ENCODE assay signal across 27 cellular contexts in the genomic region with DNA sequence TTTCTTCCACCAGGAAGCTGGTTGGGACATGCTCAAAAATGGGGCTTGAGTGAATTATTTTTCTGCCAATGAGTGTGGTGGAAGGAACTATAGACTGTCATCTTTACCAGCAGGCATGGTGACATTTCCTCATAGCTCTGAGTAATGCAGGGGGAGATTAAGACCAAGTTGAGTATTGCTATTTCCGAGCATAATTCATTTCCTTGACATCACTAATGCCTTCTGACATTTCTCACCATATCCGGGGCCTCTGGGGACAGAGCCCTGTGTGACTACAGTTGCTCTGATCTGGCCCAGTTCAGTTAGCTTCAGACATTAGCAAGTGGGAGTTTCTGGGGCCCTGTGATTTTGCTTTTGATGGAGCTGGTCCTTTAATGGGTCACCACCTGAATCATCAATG.
DNase-seq lines count a peak whose midpoint lies in the region; ATAC-seq and TF ChIP-seq lines count a peak whose summit lies in the region.
"Had no signal": no experiment of that assay in that cellular context is flagged by ENCODE, and none has a peak within 500 bp of the region (broad histone marks: within the 10 kb centered on the region; RNA-seq: fewer than 3 reads in every experiment).

No MANE protein-coding gene starts in this region.

- H3K4me3 ChIP-seq in cardiac fibroblast (replicated peaks in 1 of 2; ENCODE audit: low read depth in 2 of 2, low read length in 2 of 2): no peak overlapping the region
- H3K4me3 ChIP-seq: cardiac muscle cell, esophagus squamous epithelium, prostate gland, SJCRH30, uterus had no signal

- ATAC-seq in HG02938 (IDR thresholded peaks at IDR 0.05; ENCODE audit: unreplicated experiment): no peak
- ATAC-seq in GM21576 (IDR thresholded peaks at IDR 0.05; ENCODE audit: unreplicated experiment): no peak
- ATAC-seq: activated CD4-positive, CD25-positive, alpha-beta regulatory T cell treated with anti-CD3 and anti-CD28 coated beads, Interleukin-2, amount 50 U/mL, for 24 hours; left ventricle myocardium superior; stimulated activated naive CD8-positive, alpha-beta T cell treated with anti-CD3 and anti-CD28 coated beads, Interleukin-15, Interleukin-2, amounts not matched to agents 100 U/mL and 50 U/mL, for 24 hours had no signal

- no peak for TF ChIP-seq CTCF in cardiac fibroblast (IDR thresholded peaks at IDR 0.05; ENCODE audit: low read depth, low read length)

- DNase-seq in A172 (ENCODE audit: low spot score) (peak; percentile 26), HCEC 1CT (peak; percentile 30), cardiac fibroblast (ENCODE audit: low read depth in 2 of 2) (peak; percentile 45 to 69), left kidney (ENCODE audit: low read depth, low spot score) (peak; percentile 37), DMS 273 treated with DMSO at 0.1 percent for 48 hours (lab: John Stamatoyannopoulos, UW) (no peak), pons (ENCODE audit: low spot score) (no peak)
- DNase-seq: 8988T; activated CD4-positive, alpha-beta memory T cell treated with anti-CD3 and anti-CD28 coated beads for 36 hours; activated CD8-positive, alpha-beta memory T cell treated with anti-CD3 and anti-CD28 coated beads, Interleukin-2, amount 50 U/mL, for 4 hours; BE2C; cortex of kidney; DMS53; esophagus squamous epithelium; left ventricle myocardium superior; MM.1S; naive B cell; NCI-H1436; NCI-H345; SJCRH30; stimulated activated naive CD8-positive, alpha-beta T cell treated with anti-CD3 and anti-CD28 coated beads, Interleukin-15, Interleukin-2, amounts not matched to agents 100 U/mL and 50 U/mL, for 24 hours; T-helper 1 cell; uterus had no signal

Comparison
In these comparisons a context has a peak if more than half of its experiments do, and no peak if none do; other contexts are left out.
1. DNase-seq: peak in A172 (single experiment), HCEC 1CT (single experiment), cardiac fibroblast (2 of 2) and left kidney (single experiment); none in DMS 273 treated with DMSO at 0.1 percent for 48 hours (single experiment) and pons (single experiment).